Comparison of ENCODE assay signal across 2 cellular contexts in the genomic region with DNA sequence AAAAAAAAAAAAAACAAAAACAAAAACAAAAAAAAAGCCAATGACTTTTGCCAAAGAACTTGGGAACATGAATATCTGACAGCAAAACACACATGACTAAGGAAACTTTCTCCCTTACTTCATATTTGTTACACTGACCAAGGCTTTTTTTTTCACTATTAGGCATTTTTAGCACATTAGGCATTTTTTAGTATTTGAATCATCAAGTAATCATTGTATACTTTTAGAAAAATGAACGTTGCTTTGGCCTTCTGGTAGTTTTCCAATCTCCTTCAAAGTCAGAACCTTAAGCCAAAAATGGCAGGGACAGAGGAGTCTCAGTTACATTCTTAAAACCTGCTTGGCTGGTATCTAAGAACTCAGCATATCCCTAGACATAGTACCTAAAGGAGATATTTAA.
TF ChIP-seq lines count a peak whose summit lies in the region.

No MANE protein-coding gene starts in this region.

TF ChIP-seq in HepG2, 621 proteins besides CTCF, POLR2A, EP300 and RAD21:
- TF ChIP-seq MAFK (conservative IDR thresholded peaks at IDR 0.05 in 1 of 2, IDR thresholded peaks at IDR 0.05 in 1 of 2; ENCODE audit: low read length in 2 of 2) (peak in 1 of 2 experiments; percentile 41; a peak in 3 of 4 replicates), MAFF (IDR thresholded peaks at IDR 0.05; ENCODE audit: low read depth, low read length) (peak; percentile 50; the same call in 1 of the 2 replicates), KAT8 (CRISPR knock-in tag; IDR thresholded peaks at IDR 0.05) (no peak)

TF ChIP-seq in HEK293T, 16 proteins besides CTCF, POLR2A, EP300 and RAD21:
- TF ChIP-seq BHLHE40 (IDR thresholded peaks at IDR 0.05; ENCODE audit: borderline replicate concordance) (no peak), PKNOX1 (IDR thresholded peaks at IDR 0.05) (no peak), HDGF (IDR thresholded peaks at IDR 0.05; ENCODE audit: borderline replicate concordance) (no peak), TARDBP (IDR thresholded peaks at IDR 0.05) (no peak), ARNT (IDR thresholded peaks at IDR 0.05) (no peak), SP1 (IDR thresholded peaks at IDR 0.05) (no peak), SUZ12 (IDR thresholded peaks at IDR 0.05) (no peak), ELF4 (IDR thresholded peaks at IDR 0.05) (no peak), FOXK2 (IDR thresholded peaks at IDR 0.05) (no peak), L3MBTL2 (conservative IDR thresholded peaks at IDR 0.05) (no peak), LEF1 (IDR thresholded peaks at IDR 0.05; ENCODE audit: borderline replicate concordance) (no peak), FOXM1 (IDR thresholded peaks at IDR 0.05; ENCODE audit: borderline replicate concordance) (no peak), FOXA1 (IDR thresholded peaks at IDR 0.05) (no peak), NFRKB (IDR thresholded peaks at IDR 0.05) (no peak), ZNF384 (IDR thresholded peaks at IDR 0.05) (no peak)
